ENCODE assay signal across 8 cellular contexts in the genomic region with DNA sequence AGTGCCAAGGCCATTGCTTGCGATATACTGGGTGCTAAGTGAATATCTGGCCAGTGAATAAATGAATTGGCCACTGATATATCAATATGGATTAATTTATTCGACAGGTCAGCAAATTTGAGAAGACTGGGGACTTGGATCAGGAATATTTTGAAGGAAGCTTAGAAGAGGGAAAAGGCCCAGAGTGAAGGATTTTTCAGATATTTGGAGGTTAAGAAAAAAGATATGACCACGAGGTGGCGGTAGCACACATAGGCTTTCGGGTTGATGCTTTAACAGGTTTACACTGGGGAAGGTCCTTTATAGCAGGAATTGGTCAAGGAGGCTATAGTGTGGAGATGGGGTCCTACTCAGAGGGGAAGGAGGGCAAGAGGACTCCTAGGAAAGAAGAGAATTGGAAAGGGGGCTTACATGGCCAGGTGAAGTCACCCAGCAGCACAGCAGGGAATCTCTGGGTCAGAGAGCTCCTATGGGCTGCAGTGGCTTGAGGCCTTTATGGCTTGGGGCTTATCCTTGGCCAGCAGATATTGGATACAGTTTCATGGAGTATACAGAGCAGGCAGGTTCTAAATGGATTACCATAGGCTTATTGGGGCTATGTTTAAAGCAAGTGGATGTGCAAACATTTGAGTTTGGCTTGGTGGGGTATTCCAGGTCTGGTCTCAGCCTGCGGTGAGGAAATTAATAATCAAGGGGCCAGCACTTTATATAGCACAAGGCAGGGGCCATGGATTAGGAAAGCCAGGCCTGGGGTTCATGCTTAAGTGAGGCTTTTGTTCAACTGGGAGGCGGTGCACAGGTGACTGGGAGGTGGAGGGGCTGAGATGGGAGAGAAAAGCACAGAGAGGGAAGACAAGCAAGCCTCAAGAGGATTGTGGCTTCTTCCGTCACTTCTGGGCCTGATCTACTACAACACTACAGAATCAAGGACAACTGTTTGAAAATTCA.
DNase-seq lines count a peak whose midpoint lies in the region; ATAC-seq and TF ChIP-seq lines count a peak whose summit lies in the region.

No MANE protein-coding gene starts in this region.

- H3K4me3 Mint-ChIP-seq in activated naive CD8-positive, alpha-beta T cell treated with anti-CD3 and anti-CD28 coated beads, Interleukin-2, amount 50 U/mL, for 24 hours, result no peak overlapping the region

- no peaks in the 10 kb centered on the region for H3K9me3 Mint-ChIP-seq in activated naive CD8-positive, alpha-beta T cell treated with anti-CD3 and anti-CD28 coated beads, Interleukin-2, amount 50 U/mL, for 24 hours

- H3K36me3 Mint-ChIP-seq in activated naive CD8-positive, alpha-beta T cell treated with anti-CD3 and anti-CD28 coated beads, Interleukin-2, amount 50 U/mL, for 24 hours (ENCODE audit: low read depth), result no peaks in the 10 kb centered on the region

- no peaks in the 10 kb centered on the region for H3K27me3 Mint-ChIP-seq in activated naive CD8-positive, alpha-beta T cell treated with anti-CD3 and anti-CD28 coated beads, Interleukin-2, amount 50 U/mL, for 24 hours

- ATAC-seq in activated naive CD8-positive, alpha-beta T cell treated with anti-CD3 and anti-CD28 coated beads, Interleukin-2, amount 50 U/mL, for 24 hours, result peak; percentile 44
- ATAC-seq in GM21515 (IDR thresholded peaks at IDR 0.05; ENCODE audit: unreplicated experiment) (no peak), GM18520 (IDR thresholded peaks at IDR 0.05; ENCODE audit: unreplicated experiment) (no peak)

- peak overlapping the region; percentile 40 for H3K27ac Mint-ChIP-seq in activated naive CD8-positive, alpha-beta T cell treated with anti-CD3 and anti-CD28 coated beads, Interleukin-2, amount 50 U/mL, for 24 hours

- peaks cover 25% of the 10 kb centered on the region for H3K4me1 Mint-ChIP-seq in activated naive CD8-positive, alpha-beta T cell treated with anti-CD3 and anti-CD28 coated beads, Interleukin-2, amount 50 U/mL, for 24 hours

- no peak overlapping the region for H3K4me3 ChIP-seq in GM12864 (ENCODE audit: low read depth, low read length)

- peak; percentile 66 for DNase-seq in AG20443 (ENCODE audit: low spot score)
- no peak for DNase-seq in GM12864 (ENCODE audit: low read depth)
- peak; percentile 2 for DNase-seq in NCI-H774 (lab: John Stamatoyannopoulos, UW)
- peak; percentile 41 for DNase-seq in activated naive CD8-positive, alpha-beta T cell treated with anti-CD3 and anti-CD28 coated beads, Interleukin-2, amount 50 U/mL, for 24 hours
- peak; percentile 41 for DNase-seq in hepatic stellate cell (ENCODE audit: low spot score)
- peak; percentile 15 for DNase-seq in stimulated activated CD4-positive, alpha-beta T cell treated with anti-CD3 and anti-CD28 coated beads, Interleukin-4, amount 100 ng/mL, for 1 hour

- peak; percentile 66 for TF ChIP-seq CTCF in GM12864 (IDR thresholded peaks at IDR 0.05; ENCODE audit: low read depth, low read length, missing control alignments)
